ENCODE assay signal across 15 cellular contexts in the genomic region with DNA sequence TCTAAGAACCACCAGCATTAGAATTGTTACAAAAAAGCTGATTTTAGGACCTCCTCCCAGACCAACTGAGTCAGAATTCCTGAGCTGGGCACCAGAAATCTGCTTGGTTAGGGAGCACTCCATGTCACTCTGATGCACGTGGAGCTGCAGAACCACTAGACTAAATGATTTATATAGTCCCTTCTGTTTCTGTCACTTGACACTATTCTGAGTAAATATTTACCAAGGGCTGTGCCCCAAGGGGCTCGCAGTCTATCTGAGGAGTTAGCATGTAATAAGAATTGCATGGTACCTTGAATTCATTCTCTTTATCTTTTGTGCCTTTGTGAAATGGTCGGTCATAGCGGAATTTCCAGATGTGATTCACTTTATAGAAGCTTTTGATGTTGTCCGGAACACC.
"Had no signal": no experiment of that assay in that cellular context is flagged by ENCODE, and none has a peak within 500 bp of the region (broad histone marks: within the 10 kb centered on the region; RNA-seq: fewer than 3 reads in every experiment).

No MANE protein-coding gene starts in this region.

- H3K27ac ChIP-seq: colonic mucosa, left lung, neutrophil, parathyroid adenoma, sigmoid colon, spleen, thoracic aorta, upper lobe of right lung had no signal

- DNase-seq: activated CD4-positive, alpha-beta T cell treated with anti-CD3 and anti-CD28 coated beads for 36 hours; activated CD8-positive, alpha-beta T cell treated with anti-CD3 and anti-CD28 coated beads for 36 hours; activated effector memory CD4-positive, alpha-beta T cell treated with Interleukin-2 at 50 U/mL for 16 hours; activated naive CD4-positive, alpha-beta T cell treated with anti-CD3 and anti-CD28 coated beads, Interleukin-2, amount 50 U/mL, for 16 hours; activated T-cell treated with anti-CD3 and anti-CD28 coated beads, Interleukin-2, amount 50 U/mL, for 4 hours; colonic mucosa; left lung; natural killer cell; sigmoid colon; spleen; stimulated activated naive CD8-positive, alpha-beta T cell treated with anti-CD3 and anti-CD28 coated beads, Interleukin-15, amount 100 ng/mL, for 72 hours; upper lobe of right lung had no signal

- H3K27me3 ChIP-seq: colonic mucosa, left lung, sigmoid colon, spleen, upper lobe of right lung had no signal
